Comparison of ENCODE assay signal across 9 cellular contexts in genomic region chr17:46044286-46044928, GRCh38. TPM values are rescaled to one million over a fixed set of nuclear protein-coding genes. Genes with fewer than 3 reads are reported as not detected.
DNase-seq lines count a peak whose midpoint lies in the region; ATAC-seq, FAIRE-seq and TF ChIP-seq lines count a peak whose summit lies in the region.
"Had no signal": no experiment of that assay in that cellular context is flagged by ENCODE, and none has a peak within 500 bp of the region (broad histone marks: within the 10 kb centered on the region; RNA-seq: fewer than 3 reads in every experiment).

No MANE protein-coding gene starts in this region.

- DNase-seq in GF-D8 (lab: John Stamatoyannopoulos, UW) (peak; percentile 32), NB4 (ENCODE audit: low read depth) (peak; percentile 68), SKM-1 (lab: John Stamatoyannopoulos, UW; ENCODE audit: unreplicated experiment) (peak; percentile 59), K562 (ENCODE audit: extremely low read depth in 1 of 4, low spot score in 3 of 4) (peak; percentile 52 to 83 (median 60)), iPS DF 19.7 (ENCODE audit: low read depth, low spot score) (peak; percentile 63), gastrocnemius medialis (peak; percentile 80 to 84)

- TF ChIP-seq EP300 in K562 (IDR thresholded peaks at IDR 0.05; ENCODE audit: low read length) = no peak

- TF ChIP-seq POLR2A in NB4 (IDR thresholded peaks at IDR 0.05; ENCODE audit: extremely low read depth, insufficient read length) (no peak), K562 (conservative IDR thresholded peaks at IDR 0.05) (no peak), gastrocnemius medialis (IDR thresholded peaks at IDR 0.05) (no peak)

- H3K9me1 ChIP-seq in K562 (ENCODE audit: control insufficient read depth, insufficient read depth, low read length) = no peaks in the 10 kb centered on the region

- POLR2A ChIA-PET in K562 (lab: Yijun Ruan, JAX) = interaction anchor here (0.6 to 2.3 kb wide), 9 partner anchors 10 to 708 kb away, joined by 3 to 15 read pairs (median 3); partner anchors contain the start of gene KANSL1

- H3K4me3 ChIP-seq in NB4 (ENCODE audit: low read depth, low read length) (no peak overlapping the region), K562 (no peak overlapping the region), gastrocnemius medialis (no peak overlapping the region)

- peaks cover 10% of the 10 kb centered on the region; the same call in 2 of the 3 replicates for H3K79me2 ChIP-seq in K562 (ENCODE audit: control insufficient read depth, insufficient read depth, low read length)

- peak; percentile 78 for TF ChIP-seq RAD21 in K562 (CRISPR knock-in tag; conservative IDR thresholded peaks at IDR 0.05 in 1 of 2, IDR thresholded peaks at IDR 0.05 in 1 of 2)

- H4K20me1 ChIP-seq in K562 (replicated peaks; ENCODE audit: control insufficient read depth, insufficient read depth, low read length) = no peaks in the 10 kb centered on the region

- ATAC-seq in K562 (peak; percentile 93), gastrocnemius medialis (peak; percentile 86 to 89), GM18858 (IDR thresholded peaks at IDR 0.05; ENCODE audit: unreplicated experiment) (no peak), GM18520 (IDR thresholded peaks at IDR 0.05; ENCODE audit: unreplicated experiment) (no peak)

- peak overlapping the region; percentile 43 for H2AFZ ChIP-seq in K562 (ENCODE audit: low read depth, low read length)

- peaks cover 0 to 5% of the 10 kb centered on the region in 2 experiments; a peak in 2 of 5 replicates for H3K4me1 ChIP-seq in K562 (replicated peaks in 1 of 2; ENCODE audit: control insufficient read depth in 2 of 2, insufficient read depth in 2 of 2, low read length in 2 of 2)
- peaks cover 39 to 50% of the 10 kb centered on the region in 2 donors for H3K4me1 ChIP-seq in gastrocnemius medialis

- H3K27ac ChIP-seq in K562 (ENCODE audit: extremely low read depth, low read depth, low read length) (no peak overlapping the region), gastrocnemius medialis (peak overlapping the region; percentile 65 to 77 (median 75))

- peak overlapping the region in 1 of 2 experiments; percentile 33; a peak in 1 of 4 replicates for H3K9ac ChIP-seq in K562 (ENCODE audit: insufficient read depth in 1 of 2, low read depth in 2 of 2, low read length in 2 of 2)

- intact Hi-C loops in K562 (cut with micrococcal nuclease) (loop anchor here (2.0 kb wide), 1 partner anchor 142 kb away; no protein-coding TSS in a partner anchor), gastrocnemius medialis (cut with DNase I; ENCODE audit: low total_unique reads) (loop anchor here (1.0 kb wide), 3 partner anchors 42 to 169 kb away; partner anchors contain the start of gene KANSL1)

- peak; percentile 56 for TF ChIP-seq CTCF in NB4 (IDR thresholded peaks at IDR 0.05; ENCODE audit: low read depth, low read length)
- TF ChIP-seq CTCF in K562 (IDR thresholded peaks at IDR 0.05 in 2 of 3, conservative IDR thresholded peaks at IDR 0.05 in 1 of 3; ENCODE audit: insufficient read depth in 2 of 3, low read depth in 1 of 3, low read length in 3 of 3) = peak; percentile 92 to 98 (median 98)
- peak; percentile 83 to 92 (median 89) for TF ChIP-seq CTCF in gastrocnemius medialis (IDR thresholded peaks at IDR 0.05 in 4 of 5, conservative IDR thresholded peaks at IDR 0.05 in 1 of 5)

- H3K27me3 ChIP-seq in K562 (ENCODE audit: control insufficient read depth in 2 of 2, insufficient read depth in 2 of 2, low read length in 2 of 2) (no peaks in the 10 kb centered on the region), gastrocnemius medialis (no peaks in the 10 kb centered on the region)

- CTCF ChIA-PET in K562 (lab: Yijun Ruan, JAX; ENCODE audit: low intra/inter-chr PET ratio) = interaction anchor here (0.5 to 2.7 kb wide), 14 partner anchors 14 to 404 kb away, joined by 3 to 26 read pairs (median 4); partner anchors contain the start of gene KANSL1

- peak overlapping the region; percentile 27; the same call in 1 of the 2 replicates for H3K4me2 ChIP-seq in K562 (ENCODE audit: insufficient read depth, low read length)

- in situ Hi-C loops in K562 (cut with MboI) = no loop called here
- in situ Hi-C loops in gastrocnemius medialis (cut with MboI; ENCODE audit: low sequenced_read_pairs in 4 of 4) = loop anchor here in 3 of 4 donors (5.0 to 10.0 kb wide), 3 partner anchors 42 to 170 kb away; no protein-coding TSS in a partner anchor

- BruUV-seq in K562 (replicated peaks; lab: Mats Ljungman, UMichigan) = no TSS peak

- FAIRE-seq in K562 (lab: Jason Lieb, UNC) = peak; percentile 95

- 39% methylated on average over 5 of the region's 5 CpGs for WGBS in K562 (ENCODE audit: insufficient coverage, low coverage, missing lambda C conversion rate)

- H3K36me3 ChIP-seq in K562 (ENCODE audit: control insufficient read depth, insufficient read depth, low read length) (peaks cover 93% of the 10 kb centered on the region), gastrocnemius medialis (peaks cover 0 to 22% of the 10 kb centered on the region in 2 donors)

- H3K9me3 ChIP-seq in K562 (replicated peaks; ENCODE audit: control insufficient read depth, insufficient read depth, low read depth, low read length) (no peaks in the 10 kb centered on the region), gastrocnemius medialis (no peaks in the 10 kb centered on the region)

TF ChIP-seq in K562, 482 proteins besides CTCF, POLR2A, EP300 and RAD21 (continues in another document):
- TF ChIP-seq YY1 (IDR thresholded peaks at IDR 0.05; ENCODE audit: borderline replicate concordance in 1 of 3, control insufficient read depth in 1 of 3, extremely low read depth in 1 of 3, insufficient read depth in 3 of 3, insufficient read length in 1 of 3, insufficient replicate concordance in 2 of 3, low read depth in 1 of 3, low read length in 2 of 3) (peak in 1 of 3 experiments; percentile 76), FOXK2 (conservative IDR thresholded peaks at IDR 0.05 in 1 of 2, IDR thresholded peaks at IDR 0.05 in 1 of 2; ENCODE audit: low read depth in 2 of 2) (0 out of 4 replicates have a peak, but pooled peaks of 1 of the 2 experiments have one; percentile 13), ZC3H11A (IDR thresholded peaks at IDR 0.05; ENCODE audit: low read depth, low read length) (no peak), SUPT5H (IDR thresholded peaks at IDR 0.05) (no peak), PTRF (tag; IDR thresholded peaks at IDR 0.05) (no peak), CC2D1A (IDR thresholded peaks at IDR 0.05) (peak; percentile 64; the same call in 1 of the 2 replicates), SMC3 (conservative IDR thresholded peaks at IDR 0.05; ENCODE audit: insufficient read depth, low read depth, low read length) (peak; percentile 75), KDM5B (IDR thresholded peaks at IDR 0.05; ENCODE audit: insufficient replicate concordance, low read depth, low read length) (no peak), NONO (IDR thresholded peaks at IDR 0.05; ENCODE audit: low read depth in 2 of 2, low read length in 1 of 2) (no peak), ZNF436 (CRISPR knock-in tag; IDR thresholded peaks at IDR 0.05) (no peak), PHB2 (IDR thresholded peaks at IDR 0.05; ENCODE audit: low read depth) (no peak), MEF2D (tag; conservative IDR thresholded peaks at IDR 0.05; ENCODE audit: low read depth) (no peak), MYC (IDR thresholded peaks at IDR 0.05; ENCODE audit: low read depth, low read length) (peak; percentile 41), MYC (CRISPR knock-in tag; IDR thresholded peaks at IDR 0.05; ENCODE audit: borderline replicate concordance, low read depth) (no peak), TRIM25 (IDR thresholded peaks at IDR 0.05; ENCODE audit: borderline replicate concordance) (no peak), THRAP3 (IDR thresholded peaks at IDR 0.05; ENCODE audit: borderline replicate concordance) (no peak), CEBPB (tag; IDR thresholded peaks at IDR 0.05) (peak; percentile 63)

RNA-seq across cellular contexts. Expression of gene STH, which starts 45.4 kb away (rescaled TPM):
- total RNA-seq in K562 (2011; cell fraction: chromatin; rRNA removed; ENCODE audit: low replicate concordance) = 1.4 TPM in 1 of 2 replicates, not detected in the other
- total RNA-seq in K562 (2011; cell fraction: nucleolus; rRNA removed) = not detected in 2 replicates
- total RNA-seq in K562 (2011; cell fraction: nucleoplasm; rRNA removed) = not detected in 2 replicates
- not detected in 2 replicates for total RNA-seq in K562 (2014; rRNA removed)
- not detected in 2 replicates for total RNA-seq in K562 (2014; rRNA removed; fragmentation: Illumina TruSeq; extraction: Trizol)
- total RNA-seq in K562 (2015; rRNA removed; fragmentation: Illumina TruSeq; extraction: Trizol) = not detected in 2 replicates
- total RNA-seq in K562 (2021) = not detected in 2 replicates
- polyA plus RNA-seq in K562 (2011; rRNA removed) = not detected in 2 replicates
- polyA plus RNA-seq in K562 (2011; cell fraction: cytosol; rRNA removed) = not detected in 2 replicates
- not detected in 2 replicates for polyA plus RNA-seq in K562 (2011; cell fraction: nucleus; rRNA removed)
- polyA plus RNA-seq in K562 (2012) = not detected in 2 replicates
- not detected in 2 replicates for polyA plus RNA-seq in K562 (2014; fragmentation: Illumina TruSeq; extraction: Trizol)
- polyA plus RNA-seq in K562 (2014; fragmentation: Nextera tagmentation; extraction: Ambion mirVana) = not detected
- not detected in 2 replicates for polyA plus RNA-seq in K562 (2014; rRNA removed)
- 0.70 TPM in 1 of 2 replicates, not detected in the other for polyA minus RNA-seq in K562 (2011; rRNA and poly(A)+ RNA removed)
- polyA minus RNA-seq in K562 (2011; cell fraction: cytosol; rRNA and poly(A)+ RNA removed) = not detected in 2 replicates
- polyA minus RNA-seq in K562 (2011; cell fraction: nucleus; rRNA and poly(A)+ RNA removed) = not detected in 2 replicates
- total RNA-seq in gastrocnemius medialis = not detected
- polyA plus RNA-seq: esophagus had no signal

Comparison
In these comparisons a context has a peak if more than half of its experiments do, and no peak if none do; other contexts are left out.
1. DNase-seq: peak in every context shown above with its lines; median percentile 82 in gastrocnemius medialis; 68 in NB4; 63 in iPS DF 19.7; 60 in K562; 59 in SKM-1; 32 in GF-D8.
2. ATAC-seq: peak in K562 (single experiment) and gastrocnemius medialis (2 of 2); none in GM18858 (single experiment) and GM18520 (single experiment).
3. Peak in every context shown above with its lines, with median percentiles within 50 percentile points of each other: CTCF ChIP-seq.